18 cellular contexts compared by ENCODE assay signal in genomic region chr3:102447272-102447671, GRCh38. TPM values are rescaled to one million over a fixed set of nuclear protein-coding genes. Genes with fewer than 3 reads are reported as not detected.
"Had no signal": no experiment of that assay in that cellular context is flagged by ENCODE, and none has a peak within 500 bp of the region (broad histone marks: within the 10 kb centered on the region; RNA-seq: fewer than 3 reads in every experiment).

No MANE protein-coding gene starts in this region.

- H3K36me3 ChIP-seq: neural progenitor cell, pancreas, stomach, thoracic aorta had no signal

- H3K9me3 ChIP-seq: pancreas, stomach, thoracic aorta had no signal

- H3K9ac ChIP-seq: neural progenitor cell had no signal

- H3K4me3 ChIP-seq: neural progenitor cell, pancreas, skin epidermis, stomach, thoracic aorta had no signal

- H3K4me1 ChIP-seq: pancreas, stomach had no signal

- H2AFZ ChIP-seq: neural progenitor cell had no signal

- ATAC-seq: activated CD8-positive, alpha-beta memory T cell treated with anti-CD3 and anti-CD28 coated beads, Interleukin-2, amount 10 ng/mL, durations not matched to agents 7 days and 5 days; activated T-cell treated with anti-CD3 and anti-CD28 coated beads, Interleukin-2, amount 50 U/mL, for 4 hours; effector memory CD8-positive, alpha-beta T cell; pancreas had no signal

- H3K27ac ChIP-seq: neural progenitor cell, pancreas, skin epidermis, stomach, thoracic aorta had no signal

- DNase-seq: activated CD4-positive, alpha-beta T cell treated with anti-CD3 and anti-CD28 coated beads for 1 hour; activated CD4-positive, alpha-beta T cell treated with anti-CD3 and anti-CD28 coated beads, Interleukin-2, amount 50 U/mL, for 48 hours; activated CD8-positive, alpha-beta memory T cell treated with anti-CD3 and anti-CD28 coated beads, Interleukin-2, amount 10 ng/mL, durations not matched to agents 7 days and 5 days; activated gamma-delta T cell treated with Interleukin-2 at 50 U/mL for 16 hours; activated naive CD8-positive, alpha-beta T cell treated with anti-CD3 and anti-CD28 coated beads, Interleukin-2, amount 10 ng/mL, durations not matched to agents 7 days and 5 days; activated T-cell treated with anti-CD3 and anti-CD28 coated beads, Interleukin-2, amount 50 U/mL, for 4 hours; effector memory CD8-positive, alpha-beta T cell; erythroblast; hippocampal formation; kidney glomerular epithelial cell; midbrain; pancreas; stomach; SW 1271 had no signal

- H3K4me2 ChIP-seq: neural progenitor cell had no signal

- H3K27me3 ChIP-seq: neural progenitor cell, pancreas, stomach had no signal

RNA-seq across cellular contexts. Expression of gene ZPLD1, which starts 12.5 kb away (rescaled TPM):
- total RNA-seq: activated CD8-positive, alpha-beta memory T cell treated with anti-CD3 and anti-CD28 coated beads, Interleukin-2, amount 10 ng/mL, durations not matched to agents 7 days and 5 days; activated naive CD8-positive, alpha-beta T cell treated with anti-CD3 and anti-CD28 coated beads, Interleukin-2, amount 10 ng/mL, durations not matched to agents 7 days and 5 days; activated T-cell treated with anti-CD3 and anti-CD28 coated beads, Interleukin-2, amount 50 U/mL, for 4 hours; thoracic aorta had no signal
- polyA plus RNA-seq: stomach, urinary bladder had no signal
